Comparison of ENCODE assay signal across 1 cellular context in genomic region chr6:36769676-36770499, GRCh38.
A peak's percentile ranks its signal among the peaks of the same experiment; 100 is the strongest.
TF ChIP-seq lines count a peak whose summit lies in the region.

No MANE protein-coding gene starts in this region.

TF ChIP-seq in K562, 482 proteins besides CTCF, POLR2A, EP300 and RAD21 (continued from another document):
- TF ChIP-seq ZBTB33 (CRISPR knock-in tag; IDR thresholded peaks at IDR 0.05) (no peak), GABPA (tag; conservative IDR thresholded peaks at IDR 0.05; ENCODE audit: low read depth) (peak; percentile 88), GATAD2A (IDR thresholded peaks at IDR 0.05) (no peak), BRD4 (IDR thresholded peaks at IDR 0.05) (no peak), ZNF592 (IDR thresholded peaks at IDR 0.05) (no peak), KHSRP (IDR thresholded peaks at IDR 0.05) (no peak), KDM5B (IDR thresholded peaks at IDR 0.05; ENCODE audit: insufficient replicate concordance, low read depth, low read length) (no peak), COPS2 (conservative IDR thresholded peaks at IDR 0.05) (no peak), POLR2B (IDR thresholded peaks at IDR 0.05; ENCODE audit: low read depth, partially characterized antibody) (no peak), NR2C2 (CRISPR knock-in tag; IDR thresholded peaks at IDR 0.05) (no peak), NR2C2 (tag; IDR thresholded peaks at IDR 0.05) (peak; percentile 89; the same call in 1 of the 2 replicates), BCL6 (CRISPR knock-in tag; IDR thresholded peaks at IDR 0.05) (0 out of 2 replicates have a peak, but pooled peaks have one; percentile 23), SMAD4 (CRISPR knock-in tag; conservative IDR thresholded peaks at IDR 0.05) (peak; percentile 43), TBL1XR1 (IDR thresholded peaks at IDR 0.05; ENCODE audit: low read length in 2 of 2) (no peak), ZNF77 (CRISPR knock-in tag; IDR thresholded peaks at IDR 0.05) (no peak), TCFL5 (CRISPR knock-in tag; conservative IDR thresholded peaks at IDR 0.05) (0 out of 2 replicates have a peak, but pooled peaks have one; percentile 4), ESRRA (IDR thresholded peaks at IDR 0.05; ENCODE audit: borderline replicate concordance, low read depth) (no peak), ZNF583 (CRISPR knock-in tag; IDR thresholded peaks at IDR 0.05) (no peak)
TF ChIP-seq in K562: peak in this region for 16.
